In the genomic region with DNA sequence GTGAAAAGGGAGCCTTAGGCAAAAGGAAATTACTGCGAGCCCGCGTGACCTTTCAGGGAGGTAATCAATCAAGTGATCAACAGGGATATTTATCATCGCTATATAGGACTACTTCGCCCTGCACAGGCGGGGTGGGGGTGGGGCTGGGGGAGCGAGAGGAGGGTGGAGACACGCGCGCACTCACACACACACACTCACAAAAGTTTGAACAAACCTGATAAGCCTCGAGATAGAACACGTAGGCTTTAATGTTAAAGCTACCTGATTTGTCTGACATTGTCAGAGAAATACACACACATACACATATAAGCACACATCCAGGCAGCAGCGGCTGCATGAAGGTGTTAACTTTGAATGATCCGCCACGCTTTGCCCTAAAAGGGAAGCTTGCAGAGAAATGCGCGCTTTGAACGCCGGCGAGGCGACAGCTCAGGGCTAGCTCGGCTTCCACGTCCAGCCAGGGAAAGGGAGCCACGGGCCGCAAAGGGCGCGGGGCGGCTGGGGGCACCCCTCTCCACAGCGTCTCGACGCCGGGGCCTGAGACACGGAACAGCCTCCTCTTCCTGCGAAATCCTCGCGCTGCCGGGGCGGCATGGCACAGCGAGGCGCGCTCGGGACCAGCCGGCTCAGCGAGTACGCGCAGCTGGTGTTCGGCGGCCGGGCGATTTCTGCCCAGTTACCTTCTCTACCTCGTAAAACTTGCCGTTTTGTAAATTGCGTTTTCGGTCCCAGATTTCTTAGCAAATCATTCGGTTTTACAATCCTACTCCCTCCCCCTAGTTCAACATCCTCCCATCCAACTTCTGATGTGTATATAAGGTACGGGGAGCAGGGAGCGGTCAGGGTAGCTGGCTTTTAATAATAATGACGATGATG, we compare ENCODE assay signal across 8 cellular contexts. TPM values are rescaled to one million over a fixed set of nuclear protein-coding genes. Genes with fewer than 3 reads are reported as not detected.
DNase-seq lines count a peak whose midpoint lies in the region; ATAC-seq and TF ChIP-seq lines count a peak whose summit lies in the region.

No MANE protein-coding gene starts in this region.

- peak overlapping the region; percentile 59 to 80 for H3K4me3 Mint-ChIP-seq in H9
- peak overlapping the region; percentile 87 for H3K4me3 Mint-ChIP-seq in endothelial cell (ENCODE audit: unreplicated experiment)
- H3K4me3 Mint-ChIP-seq in naive thymus-derived CD8-positive, alpha-beta T cell, result peak overlapping the region; percentile 5 to 78 (median 66)

- H2BK5ac ChIP-seq in H9 (ENCODE audit: insufficient read length, low read length), result no peak overlapping the region

- H2BK15ac ChIP-seq in H9 (ENCODE audit: low read depth, low read length), result no peak overlapping the region

- H3K27me3 ChIP-seq in H9 (ENCODE audit: insufficient read depth, low read length) (peaks cover 39% of the 10 kb centered on the region), RWPE2 (ENCODE audit: insufficient read depth, poor library complexity, severe bottlenecking) (peaks cover 8% of the 10 kb centered on the region)

- no peak overlapping the region for H2BK120ac ChIP-seq in H9 (ENCODE audit: low read depth, low read length, poor library complexity, severe bottlenecking)

- H3K23me2 ChIP-seq in H9 (ENCODE audit: insufficient read length, low read depth, low read length, poor library complexity, severe bottlenecking), result peaks cover 24% of the 10 kb centered on the region

- no peaks in the 10 kb centered on the region for H3K79me2 ChIP-seq in H9 (ENCODE audit: insufficient read depth, low read length)

- peaks cover 0 to 5% (median 4%) of the 10 kb centered on the region in 3 experiments; a peak in 3 of 7 replicates for H3K36me3 Mint-ChIP-seq in H9 (ENCODE audit: insufficient read depth in 1 of 3, low read depth in 3 of 3)
- peaks cover 6% of the 10 kb centered on the region for H3K36me3 Mint-ChIP-seq in endothelial cell (ENCODE audit: low read depth, unreplicated experiment)
- H3K36me3 Mint-ChIP-seq in naive thymus-derived CD8-positive, alpha-beta T cell, result peaks cover 4 to 22% (median 5%) of the 10 kb centered on the region in 3 donors

- H3K4me2 ChIP-seq in H9 (ENCODE audit: insufficient read depth, insufficient read length, low read length), result peak overlapping the region; percentile 79

- H3K14ac ChIP-seq in H9 (ENCODE audit: insufficient read depth, low read length), result no peak overlapping the region; the same call in 1 of the 2 replicates

- no peak overlapping the region for H3K9ac ChIP-seq in H9 (ENCODE audit: extremely low read depth, insufficient read length, low read length)

- H3K27ac Mint-ChIP-seq in H9 (no peak overlapping the region), endothelial cell (ENCODE audit: unreplicated experiment) (no peak overlapping the region)
- peak overlapping the region in 2 of 10 donors; percentile 13 to 49 for H3K27ac Mint-ChIP-seq in naive thymus-derived CD8-positive, alpha-beta T cell

- no peak overlapping the region for H3K4ac ChIP-seq in H9 (ENCODE audit: low read depth, low read length)

- no peak overlapping the region for H2BK12ac ChIP-seq in H9 (ENCODE audit: insufficient read length, low read depth, low read length)

- H3K56ac ChIP-seq in H9 (ENCODE audit: insufficient read length, low read depth, low read length), result no peak overlapping the region

- no peaks in the 10 kb centered on the region for H3K79me1 ChIP-seq in H9 (ENCODE audit: insufficient read depth, low read depth, low read length, poor library complexity, severe bottlenecking)

- H3K27me3 Mint-ChIP-seq in H9 (ENCODE audit: low read depth) (peaks cover 90% of the 10 kb centered on the region), endothelial cell (ENCODE audit: unreplicated experiment) (peaks cover 19% of the 10 kb centered on the region)
- H3K27me3 Mint-ChIP-seq in naive thymus-derived CD8-positive, alpha-beta T cell, result peaks cover 58 to 100% (median 80%) of the 10 kb centered on the region in 5 donors

- H2AK5ac ChIP-seq in H9 (ENCODE audit: insufficient read length, low read length), result no peak overlapping the region

- H3K27ac ChIP-seq in H9 (ENCODE audit: insufficient read length, low read depth, low read length) (no peak overlapping the region), RWPE2 (ENCODE audit: poor library complexity, severe bottlenecking) (no peak overlapping the region)

- no peak overlapping the region for H3T11ph ChIP-seq in H9 (ENCODE audit: low read length)

- TF ChIP-seq CTCF in H9 (conservative IDR thresholded peaks at IDR 0.05) (no peak), RWPE2 (IDR thresholded peaks at IDR 0.05; ENCODE audit: poor library complexity, severe bottlenecking) (no peak), endothelial cell (IDR thresholded peaks at IDR 0.05; ENCODE audit: unreplicated experiment) (no peak)

- no peaks in the 10 kb centered on the region for H3K9me3 ChIP-seq in H9 (ENCODE audit: control insufficient read depth, low read depth, low read length)
- H3K9me3 ChIP-seq in RWPE2 (ENCODE audit: severe bottlenecking), result no peaks in the 10 kb centered on the region

- WGBS in H9 (ENCODE audit: extremely low coverage, insufficient read length, low lambda C conversion rate), result no CpG with 5 or more reads among the region's 58 CpGs

- H3K4me3 ChIP-seq in RWPE2 (ENCODE audit: severe bottlenecking), result peak overlapping the region; percentile 31

- H3K23ac ChIP-seq in H9 (ENCODE audit: insufficient read length, low read depth, low read length), result no peak overlapping the region

- H3K9me3 Mint-ChIP-seq in H9, result peaks cover 4 to 5% of the 10 kb centered on the region in 2 experiments; a peak in 3 of 5 replicates
- no peaks in the 10 kb centered on the region for H3K9me3 Mint-ChIP-seq in endothelial cell (ENCODE audit: unreplicated experiment)
- peaks cover 2 to 23% (median 14%) of the 10 kb centered on the region in 9 donors for H3K9me3 Mint-ChIP-seq in naive thymus-derived CD8-positive, alpha-beta T cell

- H3K36me3 ChIP-seq in RWPE2 (ENCODE audit: low read depth), result no peaks in the 10 kb centered on the region

- ATAC-seq in RWPE2 (ENCODE audit: low read depth), result peak; percentile 61
- ATAC-seq in naive thymus-derived CD8-positive, alpha-beta T cell, result peak; percentile 43 to 46

- H3K4me1 ChIP-seq in H9 (ENCODE audit: insufficient read depth, low read length) (no peaks in the 10 kb centered on the region; the same call in 1 of the 2 replicates), RWPE2 (ENCODE audit: insufficient read depth, poor library complexity, severe bottlenecking) (no peaks in the 10 kb centered on the region)

- no peak overlapping the region for H2AFZ ChIP-seq in H9 (ENCODE audit: low read length)

- H3K18ac ChIP-seq in H9 (ENCODE audit: insufficient read length, low read depth, low read length), result no peak overlapping the region

- H4K8ac ChIP-seq in H9 (replicated peaks; ENCODE audit: insufficient read length, low read depth, low read length), result no peak overlapping the region

- no peak overlapping the region for H4K5ac ChIP-seq in H9 (ENCODE audit: insufficient read length, low read depth, low read length)

- H4K20me1 ChIP-seq in H9 (ENCODE audit: control insufficient read depth, insufficient read depth, insufficient read length), result no peaks in the 10 kb centered on the region

- DNase-seq in COLO668 (lab: John Stamatoyannopoulos, UW; ENCODE audit: unreplicated experiment), result peak; percentile 60
- DNase-seq in H9, result peak; percentile 54
- no peak for DNase-seq in RWPE2 (ENCODE audit: low spot score)
- DNase-seq in endothelial cell (ENCODE audit: low spot score), result peak; percentile 55
- peak in 2 of 10 donors; percentile 15 to 16 for DNase-seq in naive thymus-derived CD8-positive, alpha-beta T cell
- DNase-seq in Ammon's horn (ENCODE audit: low spot score), result no peak
- DNase-seq in OCI-M1 (lab: John Stamatoyannopoulos, UW), result no peak
- DNase-seq in SHP77 treated with DMSO at 0.1 percent for 48 hours (lab: John Stamatoyannopoulos, UW), result no peak

- H3K4me1 Mint-ChIP-seq in H9, result peaks cover 51 to 52% of the 10 kb centered on the region in 2 experiments
- H3K4me1 Mint-ChIP-seq in endothelial cell (ENCODE audit: unreplicated experiment), result peaks cover 47% of the 10 kb centered on the region
- H3K4me1 Mint-ChIP-seq in naive thymus-derived CD8-positive, alpha-beta T cell, result peaks cover 10 to 35% (median 27%) of the 10 kb centered on the region in 4 donors

- H2BK20ac ChIP-seq in H9 (ENCODE audit: low read depth, low read length, poor library complexity, severe bottlenecking), result no peak overlapping the region

- H4K91ac ChIP-seq in H9 (ENCODE audit: insufficient read length, low read depth, low read length), result no peak overlapping the region

- POLR2A ChIA-PET in naive thymus-derived CD8-positive, alpha-beta T cell (lab: Charles Lee), result no interaction called here

RNA-seq across cellular contexts. Expression of gene MECOM, which starts 4.8 kb away (rescaled TPM):
- 0.15 and 0.35 TPM in 2 replicates for total RNA-seq in H9 (2021)
- total RNA-seq in endothelial cell (ENCODE audit: unreplicated experiment), result 164 TPM
- total RNA-seq in naive thymus-derived CD8-positive, alpha-beta T cell, result not detected
- not detected for polyA plus RNA-seq in naive thymus-derived CD8-positive, alpha-beta T cell

Comparison
In these comparisons a context has a peak if more than half of its experiments do, and no peak if none do; other contexts are left out.
1. DNase-seq: peak in COLO668 (single experiment), H9 (single experiment) and endothelial cell (single experiment); none in RWPE2 (single experiment), Ammon's horn (single experiment), OCI-M1 (single experiment) and SHP77 treated with DMSO at 0.1 percent for 48 hours (single experiment).
2. RNA of gene MECOM, which starts 4.8 kb away (total RNA-seq): 164 TPM in endothelial cell (single experiment); 0.15 to 0.35 TPM in H9 and not detected in naive thymus-derived CD8-positive, alpha-beta T cell; every median in the first group is over 100 times any median in the second.
3. Peak in every context shown above with its lines, with median percentiles within 50 percentile points of each other: H3K4me3 Mint-ChIP-seq.